ENCODE assay signal across 8 cellular contexts in genomic region chr1:94819584-94819944, GRCh38. TPM values are rescaled to one million over a fixed set of nuclear protein-coding genes. Genes with fewer than 3 reads are reported as not detected.
DNase-seq lines count a peak whose midpoint lies in the region; ATAC-seq and TF ChIP-seq lines count a peak whose summit lies in the region.

No MANE protein-coding gene starts in this region.

- no CpG with 5 or more reads among the region's 13 CpGs for whole genome bisulfite sequencing in mesendoderm (ENCODE audit: extremely low coverage, insufficient coverage, low lambda C conversion rate)
- 26 to 36% methylated on average over 4 to 13 of the region's 13 CpGs for WGBS in transverse colon (ENCODE audit: low coverage in 1 of 2), 2 donors

- peak overlapping the region; percentile 66 for H3K4me2 ChIP-seq in mesendoderm (ENCODE audit: low read length)

- no peak overlapping the region for H2BK5ac ChIP-seq in mesendoderm (ENCODE audit: low read length)

- no peak overlapping the region for H2BK120ac ChIP-seq in mesendoderm (ENCODE audit: low read depth, low read length)

- H3K36me3 ChIP-seq in colonic mucosa (no peaks in the 10 kb centered on the region), mesendoderm (ENCODE audit: control insufficient read depth, insufficient read depth, low read length) (no peaks in the 10 kb centered on the region), transverse colon (no peaks in the 10 kb centered on the region)

- peak overlapping the region; percentile 87 to 89 for H3K9ac ChIP-seq in colonic mucosa (ENCODE audit: low read depth in 2 of 2, low read length in 2 of 2)
- H3K9ac ChIP-seq in mesendoderm (ENCODE audit: low read length) = peak overlapping the region; percentile 86

- peaks cover 8% of the 10 kb centered on the region for H3K4me1 Mint-ChIP-seq in activated CD8-positive, alpha-beta memory T cell treated with anti-CD3 and anti-CD28 coated beads, Interleukin-2, amount 10 ng/mL, durations not matched to agents 7 days and 5 days

- no peak overlapping the region for H2BK15ac ChIP-seq in mesendoderm (replicated peaks; ENCODE audit: low read depth)

- no peak overlapping the region for H3K27ac Mint-ChIP-seq in activated CD8-positive, alpha-beta memory T cell treated with anti-CD3 and anti-CD28 coated beads, Interleukin-2, amount 10 ng/mL, durations not matched to agents 7 days and 5 days

- peaks cover 2% of the 10 kb centered on the region for H3K9me3 Mint-ChIP-seq in activated CD8-positive, alpha-beta memory T cell treated with anti-CD3 and anti-CD28 coated beads, Interleukin-2, amount 10 ng/mL, durations not matched to agents 7 days and 5 days (ENCODE audit: low read depth)

- in situ Hi-C loops in transverse colon (cut with MboI; ENCODE audit: low pct_ligation_motif_present in 1 of 4, low pct_unique_long_range_greater_than_20kb in 1 of 4, low sequenced_read_pairs in 3 of 4) = loop anchor here in 2 of 4 donors (25.0 kb wide), 1 partner anchor 757 kb away; no protein-coding TSS in a partner anchor

- no peak for TF ChIP-seq POLR2A in transverse colon (IDR thresholded peaks at IDR 0.05)

- H4K8ac ChIP-seq in mesendoderm (ENCODE audit: low read depth, low read length) = no peak overlapping the region

- TF ChIP-seq CTCF in colonic mucosa (IDR thresholded peaks at IDR 0.05) = no peak
- no peak for TF ChIP-seq CTCF in transverse colon (IDR thresholded peaks at IDR 0.05)

- no peaks in the 10 kb centered on the region for H3K9me3 ChIP-seq in colonic mucosa
- H3K9me3 ChIP-seq in transverse colon = no peaks in the 10 kb centered on the region

- no peaks in the 10 kb centered on the region for H3K79me1 ChIP-seq in mesendoderm (ENCODE audit: low read length)

- no peaks in the 10 kb centered on the region for H3K4me1 ChIP-seq in colonic mucosa
- peaks cover 3% of the 10 kb centered on the region for H3K4me1 ChIP-seq in mesendoderm (ENCODE audit: control insufficient read depth, low read depth, low read length)
- H3K4me1 ChIP-seq in transverse colon = peaks cover 3 to 44% (median 9%) of the 10 kb centered on the region in 4 donors

- peaks cover 69% of the 10 kb centered on the region for H3K27me3 Mint-ChIP-seq in activated CD8-positive, alpha-beta memory T cell treated with anti-CD3 and anti-CD28 coated beads, Interleukin-2, amount 10 ng/mL, durations not matched to agents 7 days and 5 days

- H3K27ac ChIP-seq in colonic mucosa (peak overlapping the region; percentile 88), mesendoderm (ENCODE audit: low read depth, low read length) (no peak overlapping the region), transverse colon (peak overlapping the region; percentile 81 to 90 (median 90))

- H3K56ac ChIP-seq in mesendoderm (ENCODE audit: low read length) = peak overlapping the region; percentile 97

- no peak for ATAC-seq in activated CD8-positive, alpha-beta memory T cell treated with anti-CD3 and anti-CD28 coated beads, Interleukin-2, amount 10 ng/mL, durations not matched to agents 7 days and 5 days
- no peak for ATAC-seq in HG02642 (IDR thresholded peaks at IDR 0.05; ENCODE audit: poor library complexity, unreplicated experiment)

- CTCF ChIA-PET in activated CD8-positive, alpha-beta memory T cell treated with anti-CD3 and anti-CD28 coated beads, Interleukin-2, amount 10 ng/mL, durations not matched to agents 7 days and 5 days (lab: Charles Lee) = no interaction called here

- DNase-seq in activated CD8-positive, alpha-beta memory T cell treated with anti-CD3 and anti-CD28 coated beads, Interleukin-2, amount 10 ng/mL, durations not matched to agents 7 days and 5 days = no peak
- no peak for DNase-seq in activated CD8-positive, alpha-beta memory T cell treated with anti-CD3 and anti-CD28 coated beads for 24 hours
- DNase-seq in colonic mucosa (peak; percentile 42), mesendoderm (no peak), transverse colon (no peak), AG20443 (ENCODE audit: low spot score) (no peak), NCI-H774 (lab: John Stamatoyannopoulos, UW) (no peak)

- H4K5ac ChIP-seq in mesendoderm (ENCODE audit: low read length) = no peak overlapping the region

- TF ChIP-seq EP300 in transverse colon (IDR thresholded peaks at IDR 0.05; ENCODE audit: low read depth) = no peak

- H3K79me2 ChIP-seq in mesendoderm (ENCODE audit: control insufficient read depth, insufficient read depth, low read length) = no peaks in the 10 kb centered on the region

- H3K27me3 ChIP-seq in colonic mucosa (no peaks in the 10 kb centered on the region), mesendoderm (ENCODE audit: insufficient read depth, low read length, poor library complexity) (no peaks in the 10 kb centered on the region), transverse colon (no peaks in the 10 kb centered on the region)

- no peak overlapping the region for H3K4ac ChIP-seq in mesendoderm (ENCODE audit: low read depth, low read length)

- intact Hi-C loops in colonic mucosa (cut with DNase I) (no loop called here), transverse colon (cut with DNase I; ENCODE audit: low total_unique reads) (no loop called here)

- H3K23ac ChIP-seq in mesendoderm (ENCODE audit: low read length) = peak overlapping the region; percentile 37

- no peak overlapping the region for H2AK5ac ChIP-seq in mesendoderm (ENCODE audit: low read length)

- H3K36me3 Mint-ChIP-seq in activated CD8-positive, alpha-beta memory T cell treated with anti-CD3 and anti-CD28 coated beads, Interleukin-2, amount 10 ng/mL, durations not matched to agents 7 days and 5 days = no peaks in the 10 kb centered on the region

- H3K18ac ChIP-seq in mesendoderm (ENCODE audit: low read length) = peak overlapping the region; percentile 13

- peak overlapping the region; percentile 58 for H3K4me3 Mint-ChIP-seq in activated CD8-positive, alpha-beta memory T cell treated with anti-CD3 and anti-CD28 coated beads, Interleukin-2, amount 10 ng/mL, durations not matched to agents 7 days and 5 days

- peak overlapping the region; percentile 84 for H3K4me3 ChIP-seq in colonic mucosa
- peak overlapping the region; percentile 63 for H3K4me3 ChIP-seq in mesendoderm (ENCODE audit: low read length)
- peak overlapping the region; percentile 49 to 70 (median 56) for H3K4me3 ChIP-seq in transverse colon

RNA-seq across cellular contexts. Expression of gene SLC44A3, which starts 0.6 kb away (rescaled TPM):
- total RNA-seq in activated CD8-positive, alpha-beta memory T cell treated with anti-CD3 and anti-CD28 coated beads, Interleukin-2, amount 10 ng/mL, durations not matched to agents 7 days and 5 days = not detected
- 10 to 100 TPM; 55.4 to 71.4 TPM for total RNA-seq in colonic mucosa
- polyA plus RNA-seq in mesendoderm (2013, experiment 1 of 2) = 1.3 TPM
- polyA plus RNA-seq in mesendoderm (2013, experiment 2 of 2) = 1.5 TPM
- total RNA-seq in transverse colon = 10 to 100 TPM; 20.6 to 60.5 (median 41.8) TPM

Comparison
In these comparisons a context has a peak if more than half of its experiments do, and no peak if none do; other contexts are left out.
1. RNA of gene SLC44A3, which starts 0.6 kb away (total RNA-seq): 55.4 to 71.4 TPM in colonic mucosa and 20.6 to 60.5 TPM in transverse colon; not detected in activated CD8-positive, alpha-beta memory T cell treated with anti-CD3 and anti-CD28 coated beads, Interleukin-2, amount 10 ng/mL, durations not matched to agents 7 days and 5 days; every median in the first group is over 10 times any median in the second.
2. Peak in every context shown above with its lines, with median percentiles within 50 percentile points of each other: H3K4me3 ChIP-seq.